In genomic region chr5:53487436-53487835, GRCh38 we compare ENCODE assay signal across 13 cellular contexts. TPM values are rescaled to one million over a fixed set of nuclear protein-coding genes. Genes with fewer than 3 reads are reported as not detected.
A peak's percentile ranks its signal among the peaks of the same experiment; 100 is the strongest.
DNase-seq lines count a peak whose midpoint lies in the region; ATAC-seq, FAIRE-seq and TF ChIP-seq lines count a peak whose summit lies in the region.
"Had no signal": no experiment of that assay in that cellular context is flagged by ENCODE, and none has a peak within 500 bp of the region (broad histone marks: within the 10 kb centered on the region; RNA-seq: fewer than 3 reads in every experiment).

No MANE protein-coding gene starts in this region.

- DNase-seq in HepG2 (ENCODE audit: low spot score), result no peak
- no peak for DNase-seq in right lobe of liver
- no peak for DNase-seq in PC-3
- DNase-seq in fibroblast of peridontal ligament (ENCODE audit: extremely low read depth), result peak; percentile 24
- DNase-seq in globus pallidus (ENCODE audit: low spot score), result no peak
- no peak for DNase-seq in NOMO-1 treated with DMSO at 0.1 percent for 48 hours (lab: John Stamatoyannopoulos, UW; ENCODE audit: unreplicated experiment)
- DNase-seq in DMS 273 treated with DMSO at 0.1 percent for 48 hours (lab: John Stamatoyannopoulos, UW), result no peak
- DNase-seq: ACHN; CD4-positive, CD25-positive, alpha-beta regulatory T cell; HCEC 1CT; HFFc6 had no signal

- H3K9ac ChIP-seq in HepG2 (ENCODE audit: insufficient read depth, low read depth, low read length) (no peak overlapping the region), PC-3 (ENCODE audit: low read length) (no peak overlapping the region)
- H3K9ac ChIP-seq: BLaER1 treated with 17β-estradiol and CSF1 and Interleukin-3, amounts not matched to agents 10 nM and 100 nM had no signal

- BruUV-seq in HepG2 (replicated peaks; lab: Mats Ljungman, UMichigan), result no TSS peak
- no TSS peak for BruUV-seq in PC-3 (replicated peaks; lab: Mats Ljungman, UMichigan)

- intact Hi-C loops in HepG2 (cut with micrococcal nuclease; ENCODE audit: unreplicated experiment) (no loop called here), right lobe of liver (cut with DNase I) (no loop called here), PC-3 (cut with micrococcal nuclease) (loop anchor here (10.0 kb wide), 1 partner anchor 77 kb away; the partner anchor contains the start of gene NDUFS4)

- no peak for TF ChIP-seq EP300 in HepG2 (IDR thresholded peaks at IDR 0.05; ENCODE audit: low read depth in 2 of 2, low read length in 2 of 2)
- no peak for TF ChIP-seq EP300 in HepG2 (CRISPR knock-in tag; IDR thresholded peaks at IDR 0.05; ENCODE audit: borderline replicate concordance)

- no peak overlapping the region for H2AFZ ChIP-seq in HepG2 (ENCODE audit: low read length)
- H2AFZ ChIP-seq in PC-3 (ENCODE audit: low read length), result no peak overlapping the region

- H3K4me2 ChIP-seq in HepG2 (ENCODE audit: low read depth, low read length), result no peak overlapping the region
- H3K4me2 ChIP-seq in PC-3 (ENCODE audit: low read length), result no peak overlapping the region
- H3K4me2 ChIP-seq: BLaER1 treated with 17β-estradiol and CSF1 and Interleukin-3, amounts not matched to agents 10 nM and 100 nM had no signal

- in situ Hi-C loops in HepG2 (cut with HindIII; ENCODE audit: extremely low pct_ligation_motif_present, low pct_unique_long_range_greater_than_20kb), result no loop called here

- H3K9me2 ChIP-seq in PC-3 (replicated peaks; ENCODE audit: low read length), result no peaks in the 10 kb centered on the region

- POLR2A ChIA-PET in HepG2 (lab: Yijun Ruan, JAX) (interaction anchor here (1.4 kb wide), 1 partner anchor 11 kb away, joined by 8 read pairs; no protein-coding TSS in a partner anchor), PC-3 (lab: Charles Lee; ENCODE audit: unreplicated experiment) (interaction anchor here (0.5 kb wide), 1 partner anchor 227 kb away, joined by 18 read pairs; no protein-coding TSS in a partner anchor)

- H3K79me2 ChIP-seq in HepG2 (ENCODE audit: insufficient read depth, low read length) (peaks cover 18% of the 10 kb centered on the region), PC-3 (ENCODE audit: low read length) (peaks cover 26% of the 10 kb centered on the region)

- H3K4me3 ChIP-seq in HepG2 (replicated peaks in 1 of 3; ENCODE audit: insufficient read depth in 1 of 3, low read depth in 2 of 3, low read length in 3 of 3), result no peak overlapping the region
- no peak overlapping the region for H3K4me3 ChIP-seq in right lobe of liver
- H3K4me3 ChIP-seq in PC-3 (ENCODE audit: low read length), result no peak overlapping the region
- H3K4me3 ChIP-seq: BLaER1 treated with 17β-estradiol and CSF1 and Interleukin-3, amounts not matched to agents 10 nM and 100 nM had no signal

- 0 out of 2 replicates have a peak, but pooled peaks cover 3% of the 10 kb centered on the region for H3K9me3 ChIP-seq in HepG2 (ENCODE audit: low read length)
- H3K9me3 ChIP-seq in right lobe of liver, result no peaks in the 10 kb centered on the region
- no peaks in the 10 kb centered on the region for H3K9me3 ChIP-seq in PC-3 (ENCODE audit: low read length)
- H3K9me3 ChIP-seq: BLaER1 treated with 17β-estradiol and CSF1 and Interleukin-3, amounts not matched to agents 10 nM and 100 nM had no signal

- H3K27me3 ChIP-seq in HepG2 (ENCODE audit: control insufficient read depth in 1 of 2, insufficient read depth in 2 of 2, low read length in 2 of 2), result no peaks in the 10 kb centered on the region
- no peaks in the 10 kb centered on the region for H3K27me3 ChIP-seq in right lobe of liver
- no peaks in the 10 kb centered on the region for H3K27me3 ChIP-seq in PC-3 (ENCODE audit: low read length)

- no peak for TF ChIP-seq RAD21 in HepG2 (CRISPR knock-in tag; IDR thresholded peaks at IDR 0.05)

- H4K20me1 ChIP-seq in HepG2 (ENCODE audit: insufficient read depth, low read length) (peaks cover 10% of the 10 kb centered on the region), PC-3 (ENCODE audit: low read length) (peaks cover 25% of the 10 kb centered on the region)
- H4K20me1 ChIP-seq: BLaER1 treated with 17β-estradiol and CSF1 and Interleukin-3, amounts not matched to agents 10 nM and 100 nM had no signal

- TF ChIP-seq POLR2A in HepG2 (IDR thresholded peaks at IDR 0.05; ENCODE audit: insufficient read depth in 1 of 2, low read depth in 2 of 2, low read length in 2 of 2) (peak; percentile 53 to 54), right lobe of liver (IDR thresholded peaks at IDR 0.05) (no peak)

- H3F3A ChIP-seq in PC-3 (ENCODE audit: low read length, unreplicated experiment), result peaks cover 38% of the 10 kb centered on the region

- peaks cover 41% of the 10 kb centered on the region for H3K4me1 ChIP-seq in HepG2 (ENCODE audit: insufficient read depth, low read length)
- H3K4me1 ChIP-seq in right lobe of liver, result peaks cover 0 to 12% (median 1%) of the 10 kb centered on the region in 4 donors
- H3K4me1 ChIP-seq in PC-3 (ENCODE audit: insufficient read depth, low read length), result peaks cover 19% of the 10 kb centered on the region

- ATAC-seq in HepG2 (peak; percentile 13), right lobe of liver (no peak), PC-3 (peak; percentile 38)

- H3K27ac ChIP-seq in HepG2 (ENCODE audit: extremely low read length, insufficient read depth, low read length), result no peak overlapping the region
- H3K27ac ChIP-seq in right lobe of liver, result no peak overlapping the region
- no peak overlapping the region for H3K27ac ChIP-seq in PC-3 (ENCODE audit: low read length)
- H3K27ac ChIP-seq: BLaER1 treated with 17β-estradiol and CSF1 and Interleukin-3, amounts not matched to agents 10 nM and 100 nM had no signal

- TF ChIP-seq CTCF in HepG2 (CRISPR knock-in tag; IDR thresholded peaks at IDR 0.05), result no peak
- TF ChIP-seq CTCF in right lobe of liver (IDR thresholded peaks at IDR 0.05), result no peak
- no peak for TF ChIP-seq CTCF in PC-3 (conservative IDR thresholded peaks at IDR 0.05; ENCODE audit: low read depth, low read length)

- CTCF ChIA-PET in HepG2 (lab: Yijun Ruan, JAX; ENCODE audit: low intra/inter-chr PET ratio, low total read pairs), result no interaction called here
- CTCF ChIA-PET in PC-3 (lab: Charles Lee), result no interaction called here

- FAIRE-seq in HepG2 (lab: Jason Lieb, UNC), result no peak

- H3K36me3 ChIP-seq in HepG2 (replicated peaks in 1 of 2; ENCODE audit: control insufficient read depth in 1 of 2, insufficient read depth in 2 of 2, low read length in 2 of 2) (peaks cover 14 to 24% of the 10 kb centered on the region in 2 experiments), right lobe of liver (peaks cover 0 to 19% (median 0%) of the 10 kb centered on the region in 4 donors), PC-3 (ENCODE audit: low read depth, low read length) (peaks cover 39% of the 10 kb centered on the region)
- H3K36me3 ChIP-seq: BLaER1 treated with 17β-estradiol and CSF1 and Interleukin-3, amounts not matched to agents 10 nM and 100 nM had no signal

- WGBS in HepG2 (ENCODE audit: low lambda C conversion rate), result 96% methylated on average over 1 of the region's 1 CpG
- WGBS in right lobe of liver (ENCODE audit: insufficient coverage, low coverage, low lambda C conversion rate, missing lambda C conversion rate), result 83% methylated on average over 1 of the region's 1 CpG

TF ChIP-seq in HepG2, 621 proteins besides CTCF, POLR2A, EP300 and RAD21 (continues in another document):
- TF ChIP-seq PHF21A (CRISPR knock-in tag; IDR thresholded peaks at IDR 0.05), result no peak
- no peak for TF ChIP-seq ZNF317 (CRISPR knock-in tag; IDR thresholded peaks at IDR 0.05)
- no peak for TF ChIP-seq MXD4 (CRISPR knock-in tag; IDR thresholded peaks at IDR 0.05)
- no peak for TF ChIP-seq PITX1 (CRISPR knock-in tag; IDR thresholded peaks at IDR 0.05)
- no peak for TF ChIP-seq ZFP90 (CRISPR knock-in tag; IDR thresholded peaks at IDR 0.05; ENCODE audit: borderline replicate concordance)
- no peak; the same call in 1 of the 2 replicates for TF ChIP-seq PRMT3 (CRISPR knock-in tag; IDR thresholded peaks at IDR 0.05; ENCODE audit: borderline replicate concordance, low read depth)
- no peak for TF ChIP-seq KLF15 (CRISPR knock-in tag; IDR thresholded peaks at IDR 0.05; ENCODE audit: borderline replicate concordance)
- peak; percentile 77; the same call in 1 of the 2 replicates for TF ChIP-seq MBD4 (IDR thresholded peaks at IDR 0.05; ENCODE audit: borderline replicate concordance, low read length)

RNA-seq across cellular contexts. Expression of gene FST, which starts 7.0 kb away (rescaled TPM):
- total RNA-seq in HepG2 (2016; rRNA removed; fragmentation: Illumina TruSeq; extraction: Trizol) (21.2 and 38.6 TPM in 2 replicates), right lobe of liver (10 to 100 TPM; 13.1 to 28.2 (median 15.3) TPM), PC-3 (2014; rRNA removed) (403 and 407 TPM in 2 replicates)
- 18.7 and 19.2 TPM in 2 replicates for total RNA-seq in HepG2 (2016; cell fraction: cytosol; rRNA removed; fragmentation: Illumina TruSeq; extraction: Trizol; ENCODE audit: low read depth)
- 18.4 and 42.7 TPM in 2 replicates for total RNA-seq in HepG2 (2016; cell fraction: insoluble cytoplasmic fraction; rRNA removed; fragmentation: Illumina TruSeq; extraction: Trizol)
- 25.9 and 27.5 TPM in 2 replicates for total RNA-seq in HepG2 (2016; cell fraction: membrane; rRNA removed; fragmentation: Illumina TruSeq; extraction: Trizol)
- 50.2 and 51.1 TPM in 2 replicates for total RNA-seq in HepG2 (2016; cell fraction: nucleus; rRNA removed; fragmentation: Illumina TruSeq; extraction: Trizol)
- polyA plus RNA-seq in HepG2 (2011; rRNA removed), result 136 and 141 TPM in 2 replicates
- 76.2 and 118 TPM in 2 replicates for polyA plus RNA-seq in HepG2 (2011; cell fraction: cytosol; rRNA removed)
- 165 and 188 TPM in 2 replicates for polyA plus RNA-seq in HepG2 (2011; cell fraction: nucleus; rRNA removed)
- 255 and 298 TPM in 2 replicates for polyA plus RNA-seq in HepG2 (2012)
- 25.3 and 25.6 TPM in 2 replicates for polyA plus RNA-seq in HepG2 (2016; cell fraction: cytosol; fragmentation: Illumina TruSeq; extraction: Trizol; ENCODE audit: low read depth)
- 21.2 and 23.0 TPM in 2 replicates for polyA plus RNA-seq in HepG2 (2016; cell fraction: insoluble cytoplasmic fraction; fragmentation: Illumina TruSeq; extraction: Trizol; ENCODE audit: low read depth)
- polyA plus RNA-seq in HepG2 (2016; cell fraction: membrane; fragmentation: Illumina TruSeq; extraction: Trizol; ENCODE audit: low read depth), result 20.2 and 27.0 TPM in 2 replicates
- polyA plus RNA-seq in HepG2 (2016; cell fraction: nucleus; fragmentation: Illumina TruSeq; extraction: Trizol; ENCODE audit: insufficient read depth, low read depth), result 94.2 and 108 TPM in 2 replicates
- polyA minus RNA-seq in HepG2 (2011; rRNA and poly(A)+ RNA removed; ENCODE audit: low replicate concordance), result 0.61 and 57.6 TPM in 2 replicates
- polyA minus RNA-seq in HepG2 (2011; cell fraction: cytosol; rRNA and poly(A)+ RNA removed), result 48.9 and 60.8 TPM in 2 replicates
- 70.6 and 93.7 TPM in 2 replicates for polyA minus RNA-seq in HepG2 (2011; cell fraction: nucleus; rRNA and poly(A)+ RNA removed)
- total RNA-seq: CD4-positive, CD25-positive, alpha-beta regulatory T cell had no signal
- polyA plus RNA-seq: IgD-negative memory B cell had no signal

Comparison
In these comparisons a context has a peak if more than half of its experiments do, and no peak if none do; other contexts are left out.
1. ATAC-seq: peak in HepG2 (single experiment) and PC-3 (single experiment); none in right lobe of liver (0 of 4).